8 cellular contexts compared by ENCODE assay signal in the genomic region with DNA sequence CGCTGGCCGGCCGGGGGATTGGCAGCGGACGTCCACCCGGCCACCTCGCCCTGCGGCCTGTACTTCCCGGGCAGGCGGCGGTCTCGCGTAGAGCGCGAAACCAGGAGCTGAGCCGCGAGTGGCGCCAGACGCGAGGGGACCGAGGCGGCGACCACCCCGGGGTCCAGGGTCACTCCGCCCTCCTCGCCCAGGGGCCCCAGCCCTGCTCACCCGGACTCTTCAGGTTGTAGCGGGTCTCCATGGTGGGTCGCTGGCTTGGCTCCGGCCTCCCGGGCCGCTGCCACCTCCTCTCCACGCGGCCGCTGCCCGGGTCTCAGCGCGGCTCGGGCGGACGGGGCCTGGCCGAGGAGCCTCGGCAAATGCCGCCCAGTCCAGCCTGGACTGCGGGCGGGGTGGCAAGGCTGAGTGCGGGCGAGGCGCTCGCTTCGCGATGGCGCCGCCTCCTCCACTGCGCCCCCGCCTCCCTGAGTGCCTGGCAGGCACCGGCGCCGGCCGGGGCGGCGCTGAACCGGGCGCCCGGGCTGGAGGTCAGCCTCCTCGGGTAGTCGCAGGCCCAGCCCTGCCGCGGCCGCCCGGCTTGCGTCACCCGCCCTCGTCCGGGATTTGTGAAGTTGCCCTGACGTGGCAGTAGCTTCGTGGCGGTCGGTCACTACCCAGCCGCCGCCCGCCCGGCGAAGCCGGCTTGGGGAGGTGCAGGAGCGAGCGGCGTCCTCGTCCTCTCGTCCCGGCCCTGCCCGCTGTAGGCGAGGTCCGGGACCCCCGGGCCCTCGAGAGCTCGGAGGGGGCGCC. TPM values are rescaled to one million over a fixed set of nuclear protein-coding genes. Genes with fewer than 3 reads are reported as not detected.
DNase-seq lines count a peak whose midpoint lies in the region; ATAC-seq and TF ChIP-seq lines count a peak whose summit lies in the region.

A gene with protein sequence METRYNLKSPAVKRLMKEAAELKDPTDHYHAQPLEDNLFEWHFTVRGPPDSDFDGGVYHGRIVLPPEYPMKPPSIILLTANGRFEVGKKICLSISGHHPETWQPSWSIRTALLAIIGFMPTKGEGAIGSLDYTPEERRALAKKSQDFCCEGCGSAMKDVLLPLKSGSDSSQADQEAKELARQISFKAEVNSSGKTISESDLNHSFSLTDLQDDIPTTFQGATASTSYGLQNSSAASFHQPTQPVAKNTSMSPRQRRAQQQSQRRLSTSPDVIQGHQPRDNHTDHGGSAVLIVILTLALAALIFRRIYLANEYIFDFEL (minus strand): TSS at position 394 of the 789 bp plus-strand sequence. CDS start 153 bp downstream, at position 241.

- ATAC-seq in GM21825 (IDR thresholded peaks at IDR 0.05; ENCODE audit: unreplicated experiment) (peak; percentile 31), psoas muscle (peak; percentile 94 to 97 (median 95))

- 0 to 1% (median 0%) methylated on average over 79 to 98 of the region's 98 CpGs for WGBS in psoas muscle, 3 donors

- peaks cover 4% of the 10 kb centered on the region for H3K36me3 ChIP-seq in left ventricle myocardium inferior
- H3K36me3 ChIP-seq in psoas muscle (ENCODE audit: insufficient read depth in 1 of 2, low read depth in 1 of 2), result no peaks in the 10 kb centered on the region

- H3K27me3 ChIP-seq in left ventricle myocardium inferior (ENCODE audit: low read depth) (no peaks in the 10 kb centered on the region), psoas muscle (ENCODE audit: insufficient read depth in 3 of 3, low read length in 2 of 3) (no peaks in the 10 kb centered on the region)

- peak within 1 kb of the TSS; percentile 67 for H3K4me3 ChIP-seq in LNCaP clone FGC (ENCODE audit: low read depth, low read length)
- peak within 1 kb of the TSS; percentile 96 for H3K4me3 ChIP-seq in left ventricle myocardium inferior
- peak within 1 kb of the TSS; percentile 92 for H3K4me3 ChIP-seq in psoas muscle

- H3K4me1 ChIP-seq in left ventricle myocardium inferior (peaks cover 50% of the 10 kb centered on the region), psoas muscle (peaks cover 29% of the 10 kb centered on the region)

- intact Hi-C loops in left ventricle myocardium inferior (cut with micrococcal nuclease) (no loop called here), psoas muscle (cut with DNase I) (loop anchor here (10.0 kb wide), 2 partner anchors 228 to 368 kb away; no protein-coding TSS in a partner anchor)

- DNase-seq in EL (peak; percentile 94), LNCaP clone FGC (ENCODE audit: low read depth) (peak; percentile 56), T-helper 2 cell (peak; percentile 50 to 82 (median 61)), amygdala (lab: John Stamatoyannopoulos, UW) (peak in 55 of 56 donors; percentile 46 to 91 (median 78)), left ventricle myocardium inferior (peak; percentile 96), psoas muscle (peak; percentile 95 to 97), ureter (ENCODE audit: low spot score) (peak; percentile 94)

- peak within 1 kb of the TSS; percentile 99 for H3K27ac ChIP-seq in left ventricle myocardium inferior (replicated peaks)
- H3K27ac ChIP-seq in psoas muscle, result peak within 1 kb of the TSS; percentile 98

- TF ChIP-seq CTCF in LNCaP clone FGC (IDR thresholded peaks at IDR 0.05; ENCODE audit: control insufficient read depth, extremely low read depth, insufficient read depth) (no peak), left ventricle myocardium inferior (IDR thresholded peaks at IDR 0.05; ENCODE audit: borderline replicate concordance) (no peak), psoas muscle (IDR thresholded peaks at IDR 0.05) (no peak)

- H3K9me3 ChIP-seq in left ventricle myocardium inferior (replicated peaks) (no peaks in the 10 kb centered on the region), psoas muscle (no peaks in the 10 kb centered on the region)

RNA-seq across cellular contexts. Expression of the gene that starts here (rescaled TPM):
- total RNA-seq in left ventricle myocardium inferior (13.1 TPM), psoas muscle (10 to 100 TPM; 11.5 to 21.6 (median 17.4) TPM), ureter (38.8 TPM)
- polyA plus RNA-seq in psoas muscle, result 10 to 100 TPM; 10.0 to 20.7 (median 12.9) TPM

Comparison
In these comparisons a context has a peak if more than half of its experiments do, and no peak if none do; other contexts are left out.
1. Peak in every context shown above with its lines: DNase-seq, ATAC-seq, H3K4me3 ChIP-seq and H3K27ac ChIP-seq.